ENCODE assay signal across 8 cellular contexts in the genomic region with DNA sequence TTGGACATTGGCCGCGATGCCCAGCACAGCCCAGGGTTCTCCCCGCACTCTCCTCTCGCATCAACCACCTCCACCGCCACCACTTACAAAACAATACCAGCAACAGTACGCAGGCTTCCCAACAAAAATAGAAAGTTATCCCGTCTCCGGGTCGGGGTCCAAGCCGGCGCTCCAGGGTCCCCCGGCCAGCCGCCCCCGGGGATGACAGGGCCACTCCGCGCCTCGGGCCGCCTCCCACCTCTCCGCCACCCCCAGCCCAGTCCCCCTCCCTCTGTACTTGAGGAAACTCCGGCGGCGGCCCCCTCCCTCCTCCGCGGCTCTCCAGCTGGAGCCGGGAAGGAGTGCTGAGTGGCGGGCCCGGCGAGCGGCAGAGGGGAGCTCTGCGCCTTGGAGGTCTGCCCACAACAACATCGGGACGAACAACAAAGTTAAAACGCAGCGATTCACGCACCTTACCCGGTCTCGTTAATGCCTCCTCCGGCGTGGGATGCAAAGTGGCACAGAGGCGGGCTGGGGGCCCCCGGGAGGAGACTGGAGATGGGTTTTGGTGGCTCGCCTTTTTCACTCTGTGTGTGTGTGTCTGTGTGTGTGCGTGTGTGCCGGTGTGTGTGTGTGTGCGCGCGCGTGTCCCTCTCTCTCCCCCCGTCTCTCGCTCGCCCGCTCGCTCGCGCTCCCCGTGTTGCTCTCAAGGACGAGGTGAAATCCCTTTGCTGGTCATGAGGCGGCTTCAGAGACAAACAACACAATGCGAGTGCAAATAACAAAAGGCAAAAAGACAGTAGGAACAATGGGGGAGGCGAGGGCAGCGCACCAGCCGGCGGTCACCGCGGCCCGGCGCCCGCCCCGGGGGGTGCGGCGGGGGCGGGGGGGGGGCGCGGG.
A peak's percentile ranks its signal among the peaks of the same experiment; 100 is the strongest.
DNase-seq lines count a peak whose midpoint lies in the region; ATAC-seq and TF ChIP-seq lines count a peak whose summit lies in the region.

No MANE protein-coding gene starts in this region.

- no peak overlapping the region for H3K27ac Mint-ChIP-seq in stimulated activated naive CD8-positive, alpha-beta T cell treated with anti-CD3 and anti-CD28 coated beads, Interleukin-15, Interleukin-2, amounts not matched to agents 100 ng/mL and 50 ng/mL, for 24 hours

- TF ChIP-seq POLR2A in Raji (IDR thresholded peaks at IDR 0.05; ENCODE audit: insufficient read depth, low read depth, low read length), result peak; percentile 46
- TF ChIP-seq POLR2A in right lobe of liver (IDR thresholded peaks at IDR 0.05), result no peak

- peak overlapping the region in 58 of 59 donors; percentile 68 to 95 (median 88) for H3K27ac ChIP-seq in dorsolateral prefrontal cortex
- peak overlapping the region; percentile 87 to 95 (median 87) for H3K27ac ChIP-seq in right lobe of liver

- no peaks in the 10 kb centered on the region for H3K36me3 ChIP-seq in right lobe of liver

- H3K4me3 ChIP-seq in dorsolateral prefrontal cortex (peak overlapping the region; percentile 55 to 91 (median 79)), right lobe of liver (peak overlapping the region; percentile 76 to 80 (median 79))

- H3K4me3 Mint-ChIP-seq in stimulated activated naive CD8-positive, alpha-beta T cell treated with anti-CD3 and anti-CD28 coated beads, Interleukin-15, Interleukin-2, amounts not matched to agents 100 ng/mL and 50 ng/mL, for 24 hours, result peak overlapping the region; percentile 86

- intact Hi-C loops in dorsolateral prefrontal cortex (cut with DNase I) (loop anchor here in 1 of 2 donors (2.0 to 10.0 kb wide), 2 partner anchors 71 to 617 kb away; a partner anchor contains a TSS), right lobe of liver (cut with DNase I) (no loop called here)

- peak; percentile 18 for DNase-seq in CD1c-positive myeloid dendritic cell (ENCODE audit: extremely low spot score)
- DNase-seq in HCEC 1CT, result peak; percentile 78
- DNase-seq in dorsolateral prefrontal cortex, result peak in 6 of 10 donors; percentile 34 to 74 (median 65)
- peak; percentile 59 to 72 (median 71) for DNase-seq in right lobe of liver

- peaks cover 79% of the 10 kb centered on the region for H3K27me3 Mint-ChIP-seq in stimulated activated naive CD8-positive, alpha-beta T cell treated with anti-CD3 and anti-CD28 coated beads, Interleukin-15, Interleukin-2, amounts not matched to agents 100 ng/mL and 50 ng/mL, for 24 hours

- no peaks in the 10 kb centered on the region for H3K9me3 ChIP-seq in right lobe of liver

- ATAC-seq in right lobe of liver (peak; percentile 48 to 62 (median 55)), HG03354 (IDR thresholded peaks at IDR 0.05; ENCODE audit: poor library complexity, severe bottlenecking, unreplicated experiment) (no peak), GM21528 (IDR thresholded peaks at IDR 0.05; ENCODE audit: low FRiP score, unreplicated experiment) (no peak)

- no peaks in the 10 kb centered on the region for H3K9me3 Mint-ChIP-seq in stimulated activated naive CD8-positive, alpha-beta T cell treated with anti-CD3 and anti-CD28 coated beads, Interleukin-15, Interleukin-2, amounts not matched to agents 100 ng/mL and 50 ng/mL, for 24 hours

- H3K4me1 ChIP-seq in right lobe of liver, result peaks cover 0 to 15% (median 4%) of the 10 kb centered on the region in 4 donors

- under 1% methylated on average over 34 of the region's 74 CpGs for WGBS in right lobe of liver (ENCODE audit: insufficient coverage, low coverage, low lambda C conversion rate, missing lambda C conversion rate)

- TF ChIP-seq CTCF in dorsolateral prefrontal cortex (IDR thresholded peaks at IDR 0.05 in 54 of 56, conservative IDR thresholded peaks at IDR 0.05 in 2 of 56; ENCODE audit: low read depth in 1 of 56, partially characterized antibody in 56 of 56) (no peak), right lobe of liver (IDR thresholded peaks at IDR 0.05) (no peak)

- no peaks in the 10 kb centered on the region for H3K36me3 Mint-ChIP-seq in stimulated activated naive CD8-positive, alpha-beta T cell treated with anti-CD3 and anti-CD28 coated beads, Interleukin-15, Interleukin-2, amounts not matched to agents 100 ng/mL and 50 ng/mL, for 24 hours (ENCODE audit: low read depth)

- peaks cover 19% of the 10 kb centered on the region for H3K4me1 Mint-ChIP-seq in stimulated activated naive CD8-positive, alpha-beta T cell treated with anti-CD3 and anti-CD28 coated beads, Interleukin-15, Interleukin-2, amounts not matched to agents 100 ng/mL and 50 ng/mL, for 24 hours (ENCODE audit: low read depth)

- H3K27me3 ChIP-seq in dorsolateral prefrontal cortex (no peaks in the 10 kb centered on the region), right lobe of liver (no peaks in the 10 kb centered on the region)

Comparison
In these comparisons a context has a peak if more than half of its experiments do, and no peak if none do; other contexts are left out.
1. DNase-seq: peak in every context shown above with its lines; median percentile 78 in HCEC 1CT; 71 in right lobe of liver; 65 in dorsolateral prefrontal cortex; 18 in CD1c-positive myeloid dendritic cell.
2. ATAC-seq: peak in right lobe of liver (4 of 4); none in HG03354 (single experiment) and GM21528 (single experiment).